In genomic region chr15:67049351-67050044, GRCh38 we compare ENCODE assay signal across 8 cellular contexts. TPM values are rescaled to one million over a fixed set of nuclear protein-coding genes. Genes with fewer than 3 reads are reported as not detected.
DNase-seq lines count a peak whose midpoint lies in the region; TF ChIP-seq lines count a peak whose summit lies in the region.

No MANE protein-coding gene starts in this region.

- H3K27ac Mint-ChIP-seq in Calu3 (ENCODE audit: unreplicated experiment), result peak overlapping the region; percentile 86

- CTCF ChIA-PET in Calu3 (lab: Charles Lee), result interaction anchor here (0.5 to 1.5 kb wide), 18 partner anchors 8 to 1025 kb away, joined by 3 to 8 read pairs (median 4); no protein-coding TSS in a partner anchor

- peak; percentile 49 for DNase-seq in Calu3
- peak; percentile 82 for DNase-seq in SW480 (ENCODE audit: low spot score)
- DNase-seq in foreskin fibroblast, result peak; percentile 79 to 82
- DNase-seq in skeletal muscle cell (ENCODE audit: low read depth), result peak; percentile 96
- no peak for DNase-seq in superior temporal gyrus (ENCODE audit: extremely low spot score)
- no peak for DNase-seq in stimulated activated naive CD4-positive, alpha-beta T cell treated with Interleukin-2 at 50 U/mL for 16 hours (lab: John Stamatoyannopoulos, UW)
- DNase-seq in DMS79 (lab: John Stamatoyannopoulos, UW), result no peak
- DNase-seq in NCI-H526 treated with DMSO at 0.1 percent for 48 hours (lab: John Stamatoyannopoulos, UW), result no peak

- H3K36me3 Mint-ChIP-seq in Calu3 (ENCODE audit: insufficient read depth, unreplicated experiment), result peaks cover 15% of the 10 kb centered on the region

- H3K27me3 Mint-ChIP-seq in Calu3 (ENCODE audit: unreplicated experiment), result no peaks in the 10 kb centered on the region

- H3K4me3 ChIP-seq in foreskin fibroblast (ENCODE audit: low read depth in 1 of 2, low read length in 2 of 2) (no peak overlapping the region), skeletal muscle cell (ENCODE audit: low read depth, low read length) (no peak overlapping the region)

- TF ChIP-seq CTCF in Calu3 (IDR thresholded peaks at IDR 0.05; ENCODE audit: unreplicated experiment) (no peak), foreskin fibroblast (IDR thresholded peaks at IDR 0.05; ENCODE audit: low read depth, low read length) (no peak)

- peak overlapping the region; percentile 65 for H3K4me3 Mint-ChIP-seq in Calu3 (ENCODE audit: low read depth, unreplicated experiment)

- intact Hi-C loops in Calu3 (cut with micrococcal nuclease; ENCODE audit: unreplicated experiment), result loop anchor here (5.0 kb wide), 2 partner anchors 102 to 788 kb away; no protein-coding TSS in a partner anchor

- no peaks in the 10 kb centered on the region for H3K9me3 Mint-ChIP-seq in Calu3 (ENCODE audit: low read depth, unreplicated experiment)

- no TSS peak for BruUV-seq in Calu3 (replicated peaks; lab: Mats Ljungman, UMichigan)

- peaks cover 49% of the 10 kb centered on the region for H3K4me1 Mint-ChIP-seq in Calu3 (ENCODE audit: low read depth, unreplicated experiment)

RNA-seq across cellular contexts. Expression of gene SMAD3, which starts 15.9 kb away (rescaled TPM):
- total RNA-seq in Calu3 (2022), result 121 and 147 TPM in 2 replicates

Comparison
In these comparisons a context has a peak if more than half of its experiments do, and no peak if none do; other contexts are left out.
1. DNase-seq: peak in Calu3 (single experiment), SW480 (single experiment), foreskin fibroblast (2 of 2) and skeletal muscle cell (single experiment); none in superior temporal gyrus (single experiment), stimulated activated naive CD4-positive, alpha-beta T cell treated with Interleukin-2 at 50 U/mL for 16 hours (single experiment), DMS79 (single experiment) and NCI-H526 treated with DMSO at 0.1 percent for 48 hours (single experiment).